Comparison of ENCODE assay signal across 9 cellular contexts in genomic region chr17:34066528-34066927, GRCh38.
"Had no signal": no experiment of that assay in that cellular context is flagged by ENCODE, and none has a peak within 500 bp of the region (broad histone marks: within the 10 kb centered on the region; RNA-seq: fewer than 3 reads in every experiment).

No MANE protein-coding gene starts in this region.

- H3K9ac ChIP-seq: GM23248 had no signal

- DNase-seq: GM23248, GOT3, H7, HFFc6, IMR-90, KBM-7 had no signal

- H3K4me1 ChIP-seq: HAP-1 had no signal

- H3K36me3 ChIP-seq: HAP-1 had no signal

- H3K4me3 ChIP-seq: GM23248, HAP-1 had no signal

- H3K27ac ChIP-seq: GM23248 had no signal

- FAIRE-seq: HTR-8/SVneo had no signal

- ATAC-seq: HCT116 had no signal
